In the genomic region with DNA sequence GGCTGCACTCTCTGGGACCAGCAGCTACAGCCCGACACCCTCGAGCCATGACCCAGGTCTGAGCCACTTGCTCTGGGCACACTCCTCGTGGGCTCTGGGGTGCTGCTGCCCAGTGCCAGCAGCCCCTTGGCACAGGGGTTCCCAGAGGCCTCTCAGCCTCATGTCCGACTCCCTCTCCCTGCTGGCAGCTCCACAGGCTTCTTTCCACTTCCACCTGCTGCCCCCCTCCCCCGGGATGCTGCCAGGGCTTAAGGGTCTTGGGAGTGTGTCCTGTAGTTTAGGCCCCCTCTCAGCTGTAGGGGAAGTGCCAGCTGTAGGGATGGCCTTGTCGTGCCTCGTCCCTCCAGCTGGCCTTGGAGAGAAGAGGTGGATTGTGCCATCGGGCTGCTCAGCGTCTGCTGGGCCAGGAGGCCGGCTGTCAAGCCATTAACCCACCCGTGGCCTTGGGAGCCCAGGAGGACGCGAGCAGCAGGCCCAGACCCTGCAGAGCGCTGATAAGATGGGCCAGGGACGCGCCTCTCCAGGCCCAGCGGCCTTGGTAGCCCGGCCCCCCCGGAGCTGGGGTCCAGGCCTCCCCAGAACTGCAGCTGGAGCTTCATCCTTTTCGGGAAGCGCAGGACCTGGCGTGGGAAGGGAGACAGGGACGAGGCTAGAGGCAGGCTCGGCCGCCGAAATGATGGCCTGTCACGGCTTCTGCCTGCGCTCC, we compare ENCODE assay signal across 8 cellular contexts. TPM values are rescaled to one million over a fixed set of nuclear protein-coding genes. Genes with fewer than 3 reads are reported as not detected.
DNase-seq lines count a peak whose midpoint lies in the region; ATAC-seq and TF ChIP-seq lines count a peak whose summit lies in the region.

No MANE protein-coding gene starts in this region.

- H3K9me2 ChIP-seq in GM23248 (ENCODE audit: insufficient read depth), result no peaks in the 10 kb centered on the region

- H2AFZ ChIP-seq in GM23248, result peak overlapping the region; percentile 92

- POLR2A ChIA-PET in activated CD8-positive, alpha-beta T cell treated with anti-CD3 and anti-CD28 coated beads, Interleukin-2, amount 10 ng/mL, durations not matched to agents 7 days and 5 days (lab: Charles Lee), result interaction anchor here (0.8 kb wide), 1 partner anchor 591 kb away, joined by 3 read pairs; no protein-coding TSS in a partner anchor

- H3K27ac ChIP-seq in GM23248 (peak overlapping the region; percentile 84), heart right ventricle (peak overlapping the region; percentile 43 to 90 (median 82))

- no peak for DNase-seq in GM23248
- DNase-seq in activated CD8-positive, alpha-beta T cell treated with anti-CD3 and anti-CD28 coated beads, Interleukin-2, amount 10 ng/mL, durations not matched to agents 7 days and 5 days, result no peak
- peak in 1 of 2 donors; percentile 8 for DNase-seq in heart right ventricle
- DNase-seq in sciatic nerve (ENCODE audit: low spot score), result no peak
- DNase-seq in dedifferentiated amniotic fluid mesenchymal stem cell (ENCODE audit: extremely low spot score), result no peak
- no peak for DNase-seq in NCI-H2107 (lab: John Stamatoyannopoulos, UW)
- DNase-seq in DMS114 treated with DMSO at 0.1 percent for 48 hours (lab: John Stamatoyannopoulos, UW; ENCODE audit: unreplicated experiment), result no peak
- no peak for DNase-seq in NCI-H69 (lab: John Stamatoyannopoulos, UW)

- H3K4me3 ChIP-seq in GM23248 (peak overlapping the region; percentile 82), heart right ventricle (peak overlapping the region; percentile 41 to 75 (median 64))

- H3K9ac ChIP-seq in GM23248, result peak overlapping the region; percentile 82

- ATAC-seq in activated CD8-positive, alpha-beta T cell treated with anti-CD3 and anti-CD28 coated beads, Interleukin-2, amount 10 ng/mL, durations not matched to agents 7 days and 5 days, result no peak
- peak in 7 of 8 donors; percentile 6 to 59 (median 42) for ATAC-seq in heart right ventricle
- peak; percentile 55 for ATAC-seq in sciatic nerve

- no peak overlapping the region for H3K27ac Mint-ChIP-seq in activated CD8-positive, alpha-beta T cell treated with anti-CD3 and anti-CD28 coated beads, Interleukin-2, amount 10 ng/mL, durations not matched to agents 7 days and 5 days

- peaks cover 12% of the 10 kb centered on the region for H3K4me1 Mint-ChIP-seq in activated CD8-positive, alpha-beta T cell treated with anti-CD3 and anti-CD28 coated beads, Interleukin-2, amount 10 ng/mL, durations not matched to agents 7 days and 5 days (ENCODE audit: low read depth)

- no peaks in the 10 kb centered on the region for H3K27me3 Mint-ChIP-seq in activated CD8-positive, alpha-beta T cell treated with anti-CD3 and anti-CD28 coated beads, Interleukin-2, amount 10 ng/mL, durations not matched to agents 7 days and 5 days (ENCODE audit: low read depth)

- peak overlapping the region; percentile 73 for H3K4me3 Mint-ChIP-seq in activated CD8-positive, alpha-beta T cell treated with anti-CD3 and anti-CD28 coated beads, Interleukin-2, amount 10 ng/mL, durations not matched to agents 7 days and 5 days

- H3K27me3 ChIP-seq in GM23248 (replicated peaks; ENCODE audit: insufficient read depth) (no peaks in the 10 kb centered on the region), heart right ventricle (peaks cover 0 to 6% (median 0%) of the 10 kb centered on the region in 7 donors)

- H3K9me3 ChIP-seq in GM23248 (ENCODE audit: low read depth) (no peaks in the 10 kb centered on the region), heart right ventricle (no peaks in the 10 kb centered on the region)

- CTCF ChIA-PET in activated CD8-positive, alpha-beta T cell treated with anti-CD3 and anti-CD28 coated beads, Interleukin-2, amount 10 ng/mL, durations not matched to agents 7 days and 5 days (lab: Charles Lee), result interaction anchor here (0.7 to 2.7 kb wide), 5 partner anchors 38 to 686 kb away, joined by 4 to 12 read pairs (median 8); partner anchors contain the start of gene CLCN5

- H3K36me3 Mint-ChIP-seq in activated CD8-positive, alpha-beta T cell treated with anti-CD3 and anti-CD28 coated beads, Interleukin-2, amount 10 ng/mL, durations not matched to agents 7 days and 5 days (ENCODE audit: low read depth), result no peaks in the 10 kb centered on the region

- H3K4me2 ChIP-seq in GM23248 (ENCODE audit: unreplicated experiment), result peak overlapping the region; percentile 76

- H3K79me2 ChIP-seq in GM23248 (ENCODE audit: insufficient read depth), result 0 out of 2 replicates have a peak, but pooled peaks cover 9% of the 10 kb centered on the region

- WGBS in GM23248 (ENCODE audit: low coverage in 1 of 2, low lambda C conversion rate in 2 of 2, missing lambda C conversion rate in 2 of 2), 2 experiments, result 8 to 10% methylated on average over 2 to 13 of the region's 28 CpGs
- WGBS in heart right ventricle, 2 donors, result 7 to 22% methylated on average over 20 to 28 of the region's 28 CpGs

- H3K36me3 ChIP-seq in GM23248 (ENCODE audit: low read depth) (no peaks in the 10 kb centered on the region), heart right ventricle (no peaks in the 10 kb centered on the region)

- intact Hi-C loops in heart right ventricle (cut with DNase I), result loop anchor here in 1 of 10 donors (5.0 kb wide), 1 partner anchor 39 kb away; no protein-coding TSS in a partner anchor
- intact Hi-C loops in sciatic nerve (cut with DNase I), result no loop called here

- 0 out of 2 replicates have a peak, but pooled peaks cover 6% of the 10 kb centered on the region for H3K4me1 ChIP-seq in GM23248 (ENCODE audit: insufficient read depth)
- H3K4me1 ChIP-seq in heart right ventricle, result peaks cover 0 to 36% (median 5%) of the 10 kb centered on the region in 9 donors

- H3K9me3 Mint-ChIP-seq in activated CD8-positive, alpha-beta T cell treated with anti-CD3 and anti-CD28 coated beads, Interleukin-2, amount 10 ng/mL, durations not matched to agents 7 days and 5 days (ENCODE audit: insufficient read depth), result no peaks in the 10 kb centered on the region

- in situ Hi-C loops in GM23248 (cut with MboI), result no loop called here

- no peak for TF ChIP-seq CTCF in heart right ventricle (IDR thresholded peaks at IDR 0.05)

- no peaks in the 10 kb centered on the region for H4K20me1 ChIP-seq in GM23248 (ENCODE audit: insufficient read depth)

- H3F3A ChIP-seq in GM23248 (ENCODE audit: insufficient read depth), result no peaks in the 10 kb centered on the region

RNA-seq across cellular contexts. Expression of gene USP27X, which starts 1.0 kb away (rescaled TPM):
- total RNA-seq in GM23248 (2014; rRNA removed; shearing (Covaris generic)), result 1.2 and 2.8 TPM in 2 replicates
- polyA plus RNA-seq in GM23248 (2016; fragmentation: Nextera tagmentation; extraction: Ambion mirVana), result 0.28 and 0.31 TPM in 2 replicates
- total RNA-seq in activated CD8-positive, alpha-beta T cell treated with anti-CD3 and anti-CD28 coated beads, Interleukin-2, amount 10 ng/mL, durations not matched to agents 7 days and 5 days, result 1 to 10 TPM; 1.4 to 1.5 TPM
- total RNA-seq in heart right ventricle, result 1 to 10 TPM; 1.8 to 2.9 (median 2.0) TPM
- polyA plus RNA-seq in heart right ventricle, result 1 to 10 TPM in 1 of 2 donors, under 1 TPM in 1; 0.95 to 1.7 TPM
- total RNA-seq in sciatic nerve, result 4.4 TPM

RNA-seq across cellular contexts. Expression of gene CLCN5, which starts 44.1 kb away (rescaled TPM):
- 2.9 and 4.6 TPM in 2 replicates for total RNA-seq in GM23248 (2014; rRNA removed; shearing (Covaris generic))
- polyA plus RNA-seq in GM23248 (2016; fragmentation: Nextera tagmentation; extraction: Ambion mirVana), result 1.8 and 2.0 TPM in 2 replicates
- 1 to 10 TPM; 4.0 TPM for total RNA-seq in activated CD8-positive, alpha-beta T cell treated with anti-CD3 and anti-CD28 coated beads, Interleukin-2, amount 10 ng/mL, durations not matched to agents 7 days and 5 days
- total RNA-seq in heart right ventricle, result 1 to 10 TPM in 8 of 10 donors, under 1 TPM in 2; 0.83 to 3.6 (median 1.6) TPM
- polyA plus RNA-seq in heart right ventricle, result 1 to 10 TPM; 1.2 to 1.8 TPM
- total RNA-seq in sciatic nerve, result 11.5 TPM

RNA-seq across cellular contexts. Expression of gene PAGE4, which starts 49.2 kb away (rescaled TPM):
- total RNA-seq in GM23248 (2014; rRNA removed; shearing (Covaris generic)), result not detected in 2 replicates
- polyA plus RNA-seq in GM23248 (2016; fragmentation: Nextera tagmentation; extraction: Ambion mirVana), result not detected in 2 replicates
- total RNA-seq in activated CD8-positive, alpha-beta T cell treated with anti-CD3 and anti-CD28 coated beads, Interleukin-2, amount 10 ng/mL, durations not matched to agents 7 days and 5 days, result not detected
- not detected for total RNA-seq in heart right ventricle
- polyA plus RNA-seq in heart right ventricle, result not detected
- total RNA-seq in sciatic nerve, result not detected
